Comparison of ENCODE assay signal across 10 cellular contexts in the genomic region with DNA sequence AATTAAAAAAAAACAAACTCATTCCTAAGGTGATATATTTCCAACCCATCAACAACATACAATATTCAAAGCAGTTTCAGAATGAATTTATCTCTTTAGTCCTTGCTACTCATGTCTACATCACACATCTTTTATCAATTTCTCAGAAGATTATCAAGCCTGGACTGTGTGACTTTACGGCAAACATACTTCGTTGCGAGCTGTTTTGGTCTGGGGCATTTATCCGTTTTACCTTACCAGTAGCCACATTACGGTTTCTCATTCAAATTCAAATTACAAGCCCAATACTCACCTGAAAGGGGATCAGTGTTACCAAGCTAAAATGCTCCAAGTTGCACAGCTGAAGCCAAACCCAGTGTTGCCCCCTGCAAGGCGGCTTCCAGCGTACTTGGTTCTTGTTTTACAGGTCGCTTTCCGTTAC. TPM values are rescaled to one million over a fixed set of nuclear protein-coding genes. Genes with fewer than 3 reads are reported as not detected.
DNase-seq lines count a peak whose midpoint lies in the region; ATAC-seq and TF ChIP-seq lines count a peak whose summit lies in the region.
"Had no signal": no experiment of that assay in that cellular context is flagged by ENCODE, and none has a peak within 500 bp of the region (broad histone marks: within the 10 kb centered on the region; RNA-seq: fewer than 3 reads in every experiment).

No MANE protein-coding gene starts in this region.

- H3K4me3 Mint-ChIP-seq in Caco-2 (ENCODE audit: unreplicated experiment): peak overlapping the region; percentile 95
- peak overlapping the region; percentile 97 for H3K4me3 Mint-ChIP-seq in osteocyte (ENCODE audit: unreplicated experiment)

- H3K27me3 ChIP-seq in Caco-2 (replicated peaks; ENCODE audit: control insufficient read depth, insufficient read depth, low read length): no peaks in the 10 kb centered on the region
- H3K27me3 ChIP-seq in OCI-LY3 (ENCODE audit: low read depth, low read length): no peaks in the 10 kb centered on the region

- peaks cover 49% of the 10 kb centered on the region for H3K4me1 Mint-ChIP-seq in Caco-2 (ENCODE audit: low read depth, unreplicated experiment)
- H3K4me1 Mint-ChIP-seq in osteocyte (ENCODE audit: unreplicated experiment): peaks cover 55% of the 10 kb centered on the region

- peaks cover 61% of the 10 kb centered on the region for H4K20me1 ChIP-seq in OCI-LY3 (ENCODE audit: insufficient read depth, low read length)

- H3K36me3 Mint-ChIP-seq in Caco-2 (ENCODE audit: insufficient read depth, unreplicated experiment): peaks cover 86% of the 10 kb centered on the region
- H3K36me3 Mint-ChIP-seq in osteocyte (ENCODE audit: unreplicated experiment): peaks cover 55% of the 10 kb centered on the region

- H3K36me3 ChIP-seq in Caco-2 (ENCODE audit: control insufficient read depth, insufficient read depth, low read length) (peaks cover 5% of the 10 kb centered on the region; the same call in 1 of the 2 replicates), OCI-LY3 (replicated peaks; ENCODE audit: low read depth, low read length) (peaks cover 65% of the 10 kb centered on the region)

- peak overlapping the region; percentile 97 for H3K4me2 ChIP-seq in OCI-LY3 (ENCODE audit: low read length)

- H3K27ac ChIP-seq in OCI-LY3 (ENCODE audit: low read length): peak overlapping the region; percentile 27; the same call in 1 of the 2 replicates

- TF ChIP-seq CTCF in Caco-2 (IDR thresholded peaks at IDR 0.05; ENCODE audit: insufficient read depth in 1 of 2, low read depth in 1 of 2, low read length in 1 of 2, severe bottlenecking in 1 of 2, unreplicated experiment in 1 of 2): no peak
- no peak for TF ChIP-seq CTCF in OCI-LY3 (IDR thresholded peaks at IDR 0.05; ENCODE audit: low read depth, low read length)
- TF ChIP-seq CTCF in epithelial cell of esophagus (IDR thresholded peaks at IDR 0.05; ENCODE audit: insufficient read depth, low read depth, low read length, missing control alignments): no peak
- TF ChIP-seq CTCF in osteocyte (IDR thresholded peaks at IDR 0.05): no peak

- no peak for ATAC-seq in HG03045 (IDR thresholded peaks at IDR 0.05; ENCODE audit: unreplicated experiment)

- TSS peak; percentile 27 for BruUV-seq in Caco-2 (replicated peaks; lab: Mats Ljungman, UMichigan)

- H3K4me3 ChIP-seq in Caco-2 (ENCODE audit: low read depth, low read length): peak overlapping the region; percentile 94
- peak overlapping the region; percentile 95 for H3K4me3 ChIP-seq in OCI-LY3 (ENCODE audit: low read length)
- peak overlapping the region; percentile 73 for H3K4me3 ChIP-seq in epithelial cell of esophagus (ENCODE audit: low read length)

- intact Hi-C loops in Caco-2 (cut with micrococcal nuclease; ENCODE audit: unreplicated experiment): loop anchor here (5.0 to 10.0 kb wide), 2 partner anchors 64 to 193 kb away; no protein-coding TSS in a partner anchor

- no peak overlapping the region for H2AFZ ChIP-seq in OCI-LY3 (ENCODE audit: low read depth, low read length)

- H3K27me3 Mint-ChIP-seq in Caco-2 (ENCODE audit: insufficient read depth, unreplicated experiment): peaks cover 3% of the 10 kb centered on the region
- no peaks in the 10 kb centered on the region for H3K27me3 Mint-ChIP-seq in osteocyte (ENCODE audit: unreplicated experiment)

- POLR2A ChIA-PET in Caco-2 (lab: Charles Lee): no interaction called here

- H3K9me3 Mint-ChIP-seq in Caco-2 (ENCODE audit: unreplicated experiment): no peaks in the 10 kb centered on the region
- H3K9me3 Mint-ChIP-seq in osteocyte (ENCODE audit: unreplicated experiment): no peaks in the 10 kb centered on the region

- H3K79me2 ChIP-seq in OCI-LY3 (ENCODE audit: low read length): peaks cover 79% of the 10 kb centered on the region

- CTCF ChIA-PET in Caco-2 (lab: Charles Lee): no interaction called here

- H3K4me1 ChIP-seq in Caco-2 (peaks cover 28% of the 10 kb centered on the region), OCI-LY3 (ENCODE audit: low read length) (peaks cover 32% of the 10 kb centered on the region)

- peak overlapping the region; percentile 71 for H3K9ac ChIP-seq in OCI-LY3 (ENCODE audit: low read length)

- H3K9me3 ChIP-seq in Caco-2 (no peaks in the 10 kb centered on the region), OCI-LY3 (ENCODE audit: insufficient read depth, low read length) (no peaks in the 10 kb centered on the region)

- H3K27ac Mint-ChIP-seq in Caco-2 (ENCODE audit: unreplicated experiment) (peak overlapping the region; percentile 99), osteocyte (ENCODE audit: unreplicated experiment) (peak overlapping the region; percentile 91)

- DNase-seq in Caco-2: peak in 1 of 2 experiments; percentile 8
- no peak for DNase-seq in epithelial cell of esophagus (ENCODE audit: low read depth)
- no peak for DNase-seq in osteocyte (ENCODE audit: extremely low spot score, unreplicated experiment)
- no peak for DNase-seq in islet precursor cell
- no peak for DNase-seq in SIG-M5 treated with dmso at 0.1 percent for 504 hours (lab: John Stamatoyannopoulos, UW; ENCODE audit: unreplicated experiment)
- no peak for DNase-seq in stimulated activated CD8-positive, alpha-beta memory T cell treated with anti-CD3 and anti-CD28 coated beads, Interleukin-4, amount 100 ng/mL, for 48 hours
- DNase-seq: GOT3; stimulated activated CD4-positive, alpha-beta T cell treated with anti-CD3 and anti-CD28 coated beads, Interleukin-4, amount 100 ng/mL, for 1 hour had no signal

RNA-seq across cellular contexts. Expression of a gene that starts 1.9 kb away (rescaled TPM):
- 914 and 940 TPM in 2 replicates for total RNA-seq in Caco-2 (2022)
- total RNA-seq in osteocyte: 474 and 509 TPM in 2 replicates

RNA-seq across cellular contexts. Expression of a gene that starts 59.3 kb away (rescaled TPM):
- total RNA-seq in Caco-2 (2022) (0.68 and 1.3 TPM in 2 replicates), osteocyte (not detected in 2 replicates)
